25 cellular contexts compared by ENCODE assay signal in genomic region chr18:60905699-60906098, GRCh38.
DNase-seq lines count a peak whose midpoint lies in the region; ATAC-seq and TF ChIP-seq lines count a peak whose summit lies in the region.
"Had no signal": no experiment of that assay in that cellular context is flagged by ENCODE, and none has a peak within 500 bp of the region (broad histone marks: within the 10 kb centered on the region; RNA-seq: fewer than 3 reads in every experiment).

No MANE protein-coding gene starts in this region.

- no peaks in the 10 kb centered on the region for H3K9me3 Mint-ChIP-seq in activated naive CD8-positive, alpha-beta T cell treated with anti-CD3 and anti-CD28 coated beads, Interleukin-2, amount 50 U/mL, for 24 hours
- H3K9me3 Mint-ChIP-seq: GM23338 had no signal

- ATAC-seq in heart right ventricle (peak in 7 of 8 donors; percentile 62 to 91 (median 76)), GM19023 (IDR thresholded peaks at IDR 0.05; ENCODE audit: unreplicated experiment) (no peak)
- ATAC-seq in activated naive CD8-positive, alpha-beta T cell treated with anti-CD3 and anti-CD28 coated beads, Interleukin-2, amount 50 U/mL, for 24 hours, result no peak
- ATAC-seq: A549, GM23338 had no signal

- H3K9me3 ChIP-seq in heart right ventricle, result no peaks in the 10 kb centered on the region
- H3K9me3 ChIP-seq: A549, HAP-1, Peyer's patch, SJCRH30 had no signal

- peak overlapping the region in 2 of 10 donors; percentile 6 to 17 for H3K27ac ChIP-seq in heart right ventricle
- no peak overlapping the region for H3K27ac ChIP-seq in brain microvascular endothelial cell
- H3K27ac ChIP-seq: A549, HL-60, Peyer's patch, SJCRH30 had no signal

- TF ChIP-seq CTCF in heart right ventricle (IDR thresholded peaks at IDR 0.05), result no peak
- no peak for TF ChIP-seq CTCF in brain microvascular endothelial cell (IDR thresholded peaks at IDR 0.05; ENCODE audit: low read depth, low read length, missing control alignments)
- no peak for TF ChIP-seq CTCF in fibroblast of the aortic adventitia (IDR thresholded peaks at IDR 0.05; ENCODE audit: insufficient read depth, low read length)

- H3K4me3 ChIP-seq in heart right ventricle, result no peak overlapping the region
- H3K4me3 ChIP-seq in brain microvascular endothelial cell (ENCODE audit: low read depth, low read length), result no peak overlapping the region
- H3K4me3 ChIP-seq in fibroblast of the aortic adventitia (ENCODE audit: low read depth, low read length), result no peak overlapping the region
- H3K4me3 ChIP-seq: A549, GM23338, HAP-1, Peyer's patch, SJCRH30 had no signal

- H3K36me3 Mint-ChIP-seq in activated naive CD8-positive, alpha-beta T cell treated with anti-CD3 and anti-CD28 coated beads, Interleukin-2, amount 50 U/mL, for 24 hours (ENCODE audit: low read depth), result no peaks in the 10 kb centered on the region
- H3K36me3 Mint-ChIP-seq: CD14-positive monocyte had no signal

- H3K4me3 Mint-ChIP-seq in activated naive CD8-positive, alpha-beta T cell treated with anti-CD3 and anti-CD28 coated beads, Interleukin-2, amount 50 U/mL, for 24 hours, result no peak overlapping the region
- H3K4me3 Mint-ChIP-seq: B cell, CD14-positive monocyte, GM23338 had no signal

- intact Hi-C loops in heart right ventricle (cut with DNase I) (no loop called here), cardiac septum (cut with DNase I) (no loop called here)

- H3K27me3 Mint-ChIP-seq in activated naive CD8-positive, alpha-beta T cell treated with anti-CD3 and anti-CD28 coated beads, Interleukin-2, amount 50 U/mL, for 24 hours, result no peaks in the 10 kb centered on the region
- H3K27me3 Mint-ChIP-seq: B cell had no signal

- H3K4me1 Mint-ChIP-seq in activated naive CD8-positive, alpha-beta T cell treated with anti-CD3 and anti-CD28 coated beads, Interleukin-2, amount 50 U/mL, for 24 hours, result no peaks in the 10 kb centered on the region
- H3K4me1 Mint-ChIP-seq: B cell, CD14-positive monocyte, GM23338 had no signal

- H3K27me3 ChIP-seq in heart right ventricle, result no peaks in the 10 kb centered on the region
- H3K27me3 ChIP-seq in brain microvascular endothelial cell (replicated peaks), result no peaks in the 10 kb centered on the region
- H3K27me3 ChIP-seq: Peyer's patch, SJCRH30 had no signal

- no peak overlapping the region for H3K27ac Mint-ChIP-seq in activated naive CD8-positive, alpha-beta T cell treated with anti-CD3 and anti-CD28 coated beads, Interleukin-2, amount 50 U/mL, for 24 hours
- H3K27ac Mint-ChIP-seq: B cell, GM23338 had no signal

- in situ Hi-C loops in brain microvascular endothelial cell (cut with HindIII; ENCODE audit: low pct_ligation_motif_present, low sequenced_read_pairs), result no loop called here

- WGBS in heart right ventricle, 2 donors, result 29 to 41% methylated on average over 3 of the region's 3 CpGs

- H3K36me3 ChIP-seq in heart right ventricle (no peaks in the 10 kb centered on the region), brain microvascular endothelial cell (replicated peaks) (no peaks in the 10 kb centered on the region)
- H3K36me3 ChIP-seq: HAP-1, Peyer's patch, SJCRH30 had no signal

- peaks cover 0 to 17% (median 0%) of the 10 kb centered on the region in 9 donors for H3K4me1 ChIP-seq in heart right ventricle
- H3K4me1 ChIP-seq: A549, HAP-1, Peyer's patch, SJCRH30 had no signal

- DNase-seq in heart right ventricle, result peak in 1 of 2 donors; percentile 14
- no peak for DNase-seq in cardiac septum (ENCODE audit: low spot score)
- DNase-seq in brain microvascular endothelial cell, result peak; percentile 19
- peak; percentile 47 for DNase-seq in fibroblast of the aortic adventitia (ENCODE audit: low read depth)
- no peak for DNase-seq in stimulated activated CD4-positive, alpha-beta T cell treated with anti-CD3 and anti-CD28 coated beads, Interleukin-2, amount 100 ng/mL, for 48 hours
- no peak for DNase-seq in activated naive CD8-positive, alpha-beta T cell treated with anti-CD3 and anti-CD28 coated beads, Interleukin-2, amount 50 U/mL, for 24 hours
- DNase-seq: DMS79; KBM-7; MM.1S; NCI-H1092; NCI-H1436; NCI-H187 treated with DMSO at 0.1 percent for 48 hours; NCI-H2107; NCI-H2227 treated with DMSO at 0.1 percent for 48 hours; NCI-H510A; NK-92 treated with Interleukin-12 subunit alpha and Interleukin-12 subunit beta, amount 100 ng/mL, for 24 hours; Peyer's patch; SJCRH30 had no signal

Comparison
In these comparisons a context has a peak if more than half of its experiments do, and no peak if none do; other contexts are left out.
1. ATAC-seq: peak in heart right ventricle (7 of 8); none in GM19023 (single experiment) and activated naive CD8-positive, alpha-beta T cell treated with anti-CD3 and anti-CD28 coated beads, Interleukin-2, amount 50 U/mL, for 24 hours (single experiment).
2. DNase-seq: peak in brain microvascular endothelial cell (single experiment) and fibroblast of the aortic adventitia (single experiment); none in cardiac septum (single experiment), stimulated activated CD4-positive, alpha-beta T cell treated with anti-CD3 and anti-CD28 coated beads, Interleukin-2, amount 100 ng/mL, for 48 hours (0 of 2) and activated naive CD8-positive, alpha-beta T cell treated with anti-CD3 and anti-CD28 coated beads, Interleukin-2, amount 50 U/mL, for 24 hours (single experiment).